Comparison of ENCODE assay signal across 1 cellular context in the genomic region with DNA sequence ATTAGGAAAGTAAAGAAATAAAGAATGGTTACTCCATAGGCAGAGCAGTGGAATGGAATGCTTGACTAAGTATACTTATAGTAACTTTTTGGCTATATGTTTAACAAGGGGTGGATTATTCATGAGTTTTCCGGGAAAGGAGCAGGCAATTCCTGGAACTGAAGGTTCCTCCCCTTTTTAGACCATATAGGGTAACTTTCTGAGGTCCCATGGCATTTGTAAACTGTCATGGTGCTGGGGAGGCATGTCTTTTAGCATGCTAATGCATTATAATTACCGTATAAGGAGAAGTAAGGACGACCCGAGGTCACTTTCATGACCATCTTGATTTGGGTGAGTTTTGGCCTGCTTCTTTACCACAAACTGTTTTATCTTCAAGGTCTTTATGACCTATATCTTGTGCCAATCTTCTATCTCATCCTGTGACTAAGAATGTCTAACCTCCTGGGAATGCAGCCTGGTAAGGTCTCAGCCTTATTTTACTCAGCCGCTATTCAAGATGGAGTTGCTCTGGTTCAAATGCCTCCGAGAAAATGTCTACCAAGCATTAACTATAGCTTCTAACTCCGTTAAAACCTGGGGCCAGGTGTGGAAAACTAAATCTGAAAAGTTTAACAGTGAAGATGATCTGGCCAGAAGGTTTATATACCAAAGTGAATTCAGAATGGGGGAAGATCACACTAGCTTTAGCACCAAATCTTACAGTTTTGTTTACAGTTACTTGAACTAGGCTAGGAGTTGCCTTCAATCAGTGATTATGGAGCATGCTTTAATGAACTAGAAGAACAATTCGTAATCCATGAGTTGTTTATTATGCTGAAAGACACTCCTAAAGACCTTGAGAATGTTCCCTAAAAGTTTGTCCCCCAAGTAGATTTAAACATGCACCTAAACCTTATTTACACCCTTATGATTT.
A peak's percentile ranks its signal among the peaks of the same experiment; 100 is the strongest.
TF ChIP-seq lines count a peak whose summit lies in the region.

No MANE protein-coding gene starts in this region.

TF ChIP-seq in K562, 482 proteins besides CTCF, POLR2A, EP300 and RAD21 (continued from another document and continues in another):
- TF ChIP-seq MCM5 (IDR thresholded peaks at IDR 0.05; ENCODE audit: low read depth) (no peak), CEBPG (CRISPR knock-in tag; IDR thresholded peaks at IDR 0.05) (no peak), CEBPG (tag; conservative IDR thresholded peaks at IDR 0.05 in 1 of 2, IDR thresholded peaks at IDR 0.05 in 1 of 2) (no peak), GTF2A2 (tag; IDR thresholded peaks at IDR 0.05) (peak; percentile 91), MXI1 (IDR thresholded peaks at IDR 0.05; ENCODE audit: low read depth, low read length) (no peak), BCOR (IDR thresholded peaks at IDR 0.05) (no peak), GATA2 (CRISPR knock-in tag; IDR thresholded peaks at IDR 0.05) (no peak), ZNF668 (CRISPR knock-in tag; IDR thresholded peaks at IDR 0.05) (0 out of 2 replicates have a peak, but pooled peaks have one; percentile 69), ZNF175 (CRISPR knock-in tag; IDR thresholded peaks at IDR 0.05; ENCODE audit: low read depth) (peak; percentile 100), ZNF41 (CRISPR knock-in tag; conservative IDR thresholded peaks at IDR 0.05) (peak; percentile 92), HLTF (IDR thresholded peaks at IDR 0.05) (no peak), HEY1 (CRISPR knock-in tag; IDR thresholded peaks at IDR 0.05; ENCODE audit: borderline replicate concordance) (no peak), ZKSCAN8 (CRISPR knock-in tag; IDR thresholded peaks at IDR 0.05) (peak; percentile 98), YY1 (IDR thresholded peaks at IDR 0.05; ENCODE audit: borderline replicate concordance in 1 of 3, control insufficient read depth in 1 of 3, extremely low read depth in 1 of 3, insufficient read depth in 3 of 3, insufficient read length in 1 of 3, insufficient replicate concordance in 2 of 3, low read depth in 1 of 3, low read length in 2 of 3) (peak in 1 of 3 experiments; percentile 8), IRF2 (CRISPR knock-in tag; IDR thresholded peaks at IDR 0.05) (no peak), SRF (CRISPR knock-in tag; IDR thresholded peaks at IDR 0.05) (peak; percentile 67 to 97; a peak in 3 of 4 replicates), ZNF589 (CRISPR knock-in tag; IDR thresholded peaks at IDR 0.05; ENCODE audit: low read depth) (peak; percentile 100), ZNF165 (CRISPR knock-in tag; IDR thresholded peaks at IDR 0.05; ENCODE audit: borderline replicate concordance) (no peak), ZFP91 (CRISPR knock-in tag; IDR thresholded peaks at IDR 0.05) (no peak), ZNF75A (CRISPR knock-in tag; IDR thresholded peaks at IDR 0.05) (peak; percentile 22; the same call in 1 of the 2 replicates), THRAP3 (IDR thresholded peaks at IDR 0.05; ENCODE audit: borderline replicate concordance) (no peak), SIN3B (IDR thresholded peaks at IDR 0.05; ENCODE audit: low read depth) (no peak), DMBX1 (CRISPR knock-in tag; IDR thresholded peaks at IDR 0.05; ENCODE audit: borderline replicate concordance) (peak; percentile 70; the same call in 1 of the 2 replicates), TAF1 (IDR thresholded peaks at IDR 0.05; ENCODE audit: control insufficient read depth, extremely low read depth, insufficient read depth, low read length, severe bottlenecking) (no peak), SMAD4 (CRISPR knock-in tag; conservative IDR thresholded peaks at IDR 0.05) (peak; percentile 89), HDGF (IDR thresholded peaks at IDR 0.05) (no peak), OTX1 (CRISPR knock-in tag; IDR thresholded peaks at IDR 0.05) (0 out of 2 replicates have a peak, but pooled peaks have one; percentile 52), ZNF263 (CRISPR knock-in tag; IDR thresholded peaks at IDR 0.05; ENCODE audit: borderline replicate concordance) (no peak), RBM34 (IDR thresholded peaks at IDR 0.05; ENCODE audit: borderline replicate concordance, insufficient read depth, low read length) (no peak), TRIM25 (IDR thresholded peaks at IDR 0.05; ENCODE audit: borderline replicate concordance) (no peak), ZNF184 (CRISPR knock-in tag; IDR thresholded peaks at IDR 0.05) (no peak), BCLAF1 (IDR thresholded peaks at IDR 0.05; ENCODE audit: borderline replicate concordance in 1 of 2, control insufficient read depth in 1 of 2, low read depth in 2 of 2, low read length in 1 of 2) (no peak), ZFP30 (CRISPR knock-in tag; IDR thresholded peaks at IDR 0.05; ENCODE audit: borderline replicate concordance) (no peak), ZNF24 (IDR thresholded peaks at IDR 0.05) (no peak), ILK (tag; IDR thresholded peaks at IDR 0.05; ENCODE audit: borderline replicate concordance, low read depth) (peak; percentile 83), TEAD2 (tag; IDR thresholded peaks at IDR 0.05) (peak; percentile 97), MTA1 (IDR thresholded peaks at IDR 0.05; ENCODE audit: borderline replicate concordance) (peak; percentile 22; the same call in 1 of the 2 replicates), SMAD3 (CRISPR knock-in tag; conservative IDR thresholded peaks at IDR 0.05) (peak; percentile 98), RHOXF2B (CRISPR knock-in tag; conservative IDR thresholded peaks at IDR 0.05) (0 out of 2 replicates have a peak, but pooled peaks have one; percentile 60), HBP1 (CRISPR knock-in tag; IDR thresholded peaks at IDR 0.05) (peak; percentile 93), LEF1 (IDR thresholded peaks at IDR 0.05) (no peak), THAP7 (CRISPR knock-in tag; IDR thresholded peaks at IDR 0.05) (no peak), CGGBP1 (CRISPR knock-in tag; IDR thresholded peaks at IDR 0.05) (no peak), FOXO4 (CRISPR knock-in tag; IDR thresholded peaks at IDR 0.05) (0 out of 2 replicates have a peak, but pooled peaks have one; percentile 53), TEAD1 (CRISPR knock-in tag; IDR thresholded peaks at IDR 0.05) (peak in 1 of 2 experiments; percentile 98; a peak in 2 of 4 replicates), NR4A1 (CRISPR knock-in tag; IDR thresholded peaks at IDR 0.05) (no peak), NR4A1 (tag; IDR thresholded peaks at IDR 0.05) (peak; percentile 98), ZBTB12 (CRISPR knock-in tag; IDR thresholded peaks at IDR 0.05) (peak; percentile 75)
- TF ChIP-seq, protein P1, sequence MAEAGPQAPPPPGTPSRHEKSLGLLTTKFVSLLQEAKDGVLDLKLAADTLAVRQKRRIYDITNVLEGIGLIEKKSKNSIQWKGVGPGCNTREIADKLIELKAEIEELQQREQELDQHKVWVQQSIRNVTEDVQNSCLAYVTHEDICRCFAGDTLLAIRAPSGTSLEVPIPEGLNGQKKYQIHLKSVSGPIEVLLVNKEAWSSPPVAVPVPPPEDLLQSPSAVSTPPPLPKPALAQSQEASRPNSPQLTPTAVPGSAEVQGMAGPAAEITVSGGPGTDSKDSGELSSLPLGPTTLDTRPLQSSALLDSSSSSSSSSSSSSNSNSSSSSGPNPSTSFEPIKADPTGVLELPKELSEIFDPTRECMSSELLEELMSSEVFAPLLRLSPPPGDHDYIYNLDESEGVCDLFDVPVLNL (CRISPR knock-in tag; IDR thresholded peaks at IDR 0.05; ENCODE audit: low read depth): no peak
- TF ChIP-seq, protein P2, sequence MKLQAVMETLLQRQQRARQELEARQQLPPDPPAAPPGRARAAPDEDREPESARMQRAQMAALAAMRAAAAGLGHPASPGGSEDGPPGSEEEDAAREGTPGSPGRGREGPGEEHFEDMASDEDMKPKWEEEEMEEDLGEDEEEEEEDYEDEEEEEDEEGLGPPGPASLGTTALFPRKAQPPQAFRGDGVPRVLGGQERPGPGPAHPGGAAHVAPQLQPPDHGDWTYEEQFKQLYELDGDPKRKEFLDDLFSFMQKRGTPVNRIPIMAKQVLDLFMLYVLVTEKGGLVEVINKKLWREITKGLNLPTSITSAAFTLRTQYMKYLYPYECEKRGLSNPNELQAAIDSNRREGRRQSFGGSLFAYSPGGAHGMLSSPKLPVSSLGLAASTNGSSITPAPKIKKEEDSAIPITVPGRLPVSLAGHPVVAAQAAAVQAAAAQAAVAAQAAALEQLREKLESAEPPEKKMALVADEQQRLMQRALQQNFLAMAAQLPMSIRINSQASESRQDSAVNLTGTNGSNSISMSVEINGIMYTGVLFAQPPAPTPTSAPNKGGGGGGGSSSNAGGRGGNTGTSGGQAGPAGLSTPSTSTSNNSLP (IDR thresholded peaks at IDR 0.05; ENCODE audit: borderline replicate concordance, low read depth, low read length): no peak
